12 cellular contexts compared by ENCODE assay signal in genomic region chr7:149489391-149490024, GRCh38. TPM values are rescaled to one million over a fixed set of nuclear protein-coding genes. Genes with fewer than 3 reads are reported as not detected.
DNase-seq lines count a peak whose midpoint lies in the region; ATAC-seq, FAIRE-seq and TF ChIP-seq lines count a peak whose summit lies in the region.
"Had no signal": no experiment of that assay in that cellular context is flagged by ENCODE, and none has a peak within 500 bp of the region (broad histone marks: within the 10 kb centered on the region; RNA-seq: fewer than 3 reads in every experiment).

No MANE protein-coding gene starts in this region.

- intact Hi-C loops in Calu3 (cut with micrococcal nuclease; ENCODE audit: unreplicated experiment) (no loop called here), K562 (cut with micrococcal nuclease) (no loop called here)

- H4K20me1 ChIP-seq in K562 (replicated peaks; ENCODE audit: control insufficient read depth, insufficient read depth, low read length) = no peaks in the 10 kb centered on the region

- H3K4me3 ChIP-seq in K562 (no peak overlapping the region), mesendoderm (ENCODE audit: low read length) (no peak overlapping the region)
- H3K4me3 ChIP-seq: coronary artery, ovary had no signal

- H3K4me1 Mint-ChIP-seq in Calu3 (ENCODE audit: low read depth, unreplicated experiment) = no peaks in the 10 kb centered on the region
- H3K4me1 Mint-ChIP-seq in natural killer cell treated with Interleukin-12 subunit alpha and Interleukin-12 subunit beta and Interleukin-15 and Interleukin-18, amount 100 ng/mL, for 72 hours (ENCODE audit: low read depth in 2 of 2) = peaks cover 11 to 12% of the 10 kb centered on the region in 2 donors

- H3K4me1 ChIP-seq in K562 (replicated peaks in 1 of 2; ENCODE audit: control insufficient read depth in 2 of 2, insufficient read depth in 2 of 2, low read length in 2 of 2) (peaks cover 2 to 5% of the 10 kb centered on the region in 2 experiments; a peak in 3 of 5 replicates), mesendoderm (ENCODE audit: control insufficient read depth, low read depth, low read length) (no peaks in the 10 kb centered on the region)

- H3K56ac ChIP-seq in mesendoderm (ENCODE audit: low read length) = no peak overlapping the region

- no peak overlapping the region for H4K5ac ChIP-seq in mesendoderm (ENCODE audit: low read length)

- POLR2A ChIA-PET in K562 (lab: Yijun Ruan, JAX) = interaction anchor here (1.0 kb wide), 1 partner anchor 263 kb away, joined by 3 read pairs; no protein-coding TSS in a partner anchor

- H3K4ac ChIP-seq in mesendoderm (ENCODE audit: low read depth, low read length) = no peak overlapping the region

- no peak overlapping the region for H2AK5ac ChIP-seq in mesendoderm (ENCODE audit: low read length)

- H3K36me3 ChIP-seq in K562 (ENCODE audit: control insufficient read depth, insufficient read depth, low read length) (peaks cover 88% of the 10 kb centered on the region), mesendoderm (ENCODE audit: control insufficient read depth, insufficient read depth, low read length) (peaks cover 11% of the 10 kb centered on the region)
- H3K36me3 ChIP-seq: ovary had no signal

- no peak for TF ChIP-seq CTCF in Calu3 (IDR thresholded peaks at IDR 0.05; ENCODE audit: unreplicated experiment)
- peak in 2 of 3 experiments; percentile 12 to 28; a peak in 3 of 6 replicates for TF ChIP-seq CTCF in K562 (IDR thresholded peaks at IDR 0.05 in 2 of 3, conservative IDR thresholded peaks at IDR 0.05 in 1 of 3; ENCODE audit: insufficient read depth in 2 of 3, low read depth in 1 of 3, low read length in 3 of 3)

- no peak for TF ChIP-seq EP300 in K562 (IDR thresholded peaks at IDR 0.05; ENCODE audit: low read length)

- in situ Hi-C loops in K562 (cut with MboI) = no loop called here

- H3K9me1 ChIP-seq in K562 (ENCODE audit: control insufficient read depth, insufficient read depth, low read length) = no peaks in the 10 kb centered on the region

- H3K9me3 Mint-ChIP-seq in Calu3 (ENCODE audit: low read depth, unreplicated experiment) = no peaks in the 10 kb centered on the region
- no peaks in the 10 kb centered on the region for H3K9me3 Mint-ChIP-seq in natural killer cell treated with Interleukin-12 subunit alpha and Interleukin-12 subunit beta and Interleukin-15 and Interleukin-18, amount 100 ng/mL, for 72 hours

- H3K79me1 ChIP-seq in mesendoderm (ENCODE audit: low read length) = peaks cover 2% of the 10 kb centered on the region

- peaks cover 38% of the 10 kb centered on the region for H3K36me3 Mint-ChIP-seq in Calu3 (ENCODE audit: insufficient read depth, unreplicated experiment)
- peaks cover 51% of the 10 kb centered on the region for H3K36me3 Mint-ChIP-seq in natural killer cell treated with Interleukin-12 subunit alpha and Interleukin-12 subunit beta and Interleukin-15 and Interleukin-18, amount 100 ng/mL, for 72 hours

- BruUV-seq in Calu3 (replicated peaks; lab: Mats Ljungman, UMichigan) (no TSS peak), K562 (replicated peaks; lab: Mats Ljungman, UMichigan) (no TSS peak)

- no peak overlapping the region for H3K18ac ChIP-seq in mesendoderm (ENCODE audit: low read length)

- no peaks in the 10 kb centered on the region for H3K9me3 ChIP-seq in K562 (replicated peaks; ENCODE audit: control insufficient read depth, insufficient read depth, low read depth, low read length)
- H3K9me3 ChIP-seq: ovary had no signal

- peaks cover 3% of the 10 kb centered on the region; the same call in 2 of the 3 replicates for H3K79me2 ChIP-seq in K562 (ENCODE audit: control insufficient read depth, insufficient read depth, low read length)
- no peaks in the 10 kb centered on the region for H3K79me2 ChIP-seq in mesendoderm (ENCODE audit: control insufficient read depth, insufficient read depth, low read length)

- H4K8ac ChIP-seq in mesendoderm (ENCODE audit: low read depth, low read length) = no peak overlapping the region

- 93% methylated on average over 15 of the region's 15 CpGs for WGBS in K562 (ENCODE audit: insufficient coverage, low coverage, missing lambda C conversion rate)
- WGBS in mesendoderm (ENCODE audit: extremely low coverage, insufficient coverage, low lambda C conversion rate) = no CpG with 5 or more reads among the region's 15 CpGs

- H2BK15ac ChIP-seq in mesendoderm (replicated peaks; ENCODE audit: low read depth) = no peak overlapping the region

- ATAC-seq in K562 = peak; percentile 61
- no peak for ATAC-seq in natural killer cell treated with Interleukin-12 subunit alpha and Interleukin-12 subunit beta and Interleukin-15 and Interleukin-18, amount 100 ng/mL, for 72 hours
- ATAC-seq in HG02763 (IDR thresholded peaks at IDR 0.05; ENCODE audit: unreplicated experiment) = no peak

- no peak overlapping the region for H3K23ac ChIP-seq in mesendoderm (ENCODE audit: low read length)

- TF ChIP-seq POLR2A in K562 (conservative IDR thresholded peaks at IDR 0.05) = no peak

- H3K9ac ChIP-seq in K562 (ENCODE audit: insufficient read depth in 1 of 2, low read depth in 2 of 2, low read length in 2 of 2) (peak overlapping the region in 1 of 2 experiments; percentile 57; a peak in 1 of 4 replicates), mesendoderm (ENCODE audit: low read length) (no peak overlapping the region)

- no peak for TF ChIP-seq RAD21 in K562 (CRISPR knock-in tag; conservative IDR thresholded peaks at IDR 0.05 in 1 of 2, IDR thresholded peaks at IDR 0.05 in 1 of 2)

- no peak overlapping the region for H2BK5ac ChIP-seq in mesendoderm (ENCODE audit: low read length)

- FAIRE-seq in K562 (lab: Jason Lieb, UNC) = no peak

- no peak overlapping the region for H2AFZ ChIP-seq in K562 (ENCODE audit: low read depth, low read length)

- CTCF ChIA-PET in Calu3 (lab: Charles Lee) (no interaction called here), K562 (lab: Yijun Ruan, JAX; ENCODE audit: low intra/inter-chr PET ratio) (no interaction called here)

- H3K4me2 ChIP-seq in K562 (ENCODE audit: insufficient read depth, low read length) = no peak overlapping the region
- no peak overlapping the region for H3K4me2 ChIP-seq in mesendoderm (ENCODE audit: low read length)

- no peak overlapping the region for H3K27ac ChIP-seq in K562 (ENCODE audit: extremely low read depth, low read depth, low read length)
- no peak overlapping the region for H3K27ac ChIP-seq in mesendoderm (ENCODE audit: low read depth, low read length)
- H3K27ac ChIP-seq: coronary artery, ovary had no signal

- peak; percentile 36 for DNase-seq in Calu3
- DNase-seq in HuH-7.5 (ENCODE audit: low spot score) = peak; percentile 40
- DNase-seq in K562 (ENCODE audit: extremely low read depth in 1 of 4, low spot score in 3 of 4) = no peak
- DNase-seq in mesendoderm = peak; percentile 48
- DNase-seq in natural killer cell treated with Interleukin-12 subunit alpha and Interleukin-12 subunit beta and Interleukin-15 and Interleukin-18, amount 100 ng/mL, for 72 hours (ENCODE audit: low spot score) = no peak
- DNase-seq in retina = no peak
- DNase-seq in activated naive CD4-positive, alpha-beta T cell (lab: John Stamatoyannopoulos, UW) = no peak
- DNase-seq: NCI-H1417, SHP77 treated with DMSO at 0.1 percent for 48 hours had no signal

- H3K27me3 ChIP-seq in K562 (ENCODE audit: control insufficient read depth in 2 of 2, insufficient read depth in 2 of 2, low read length in 2 of 2) (no peaks in the 10 kb centered on the region), mesendoderm (ENCODE audit: insufficient read depth, low read length, poor library complexity) (no peaks in the 10 kb centered on the region)
- H3K27me3 ChIP-seq: ovary had no signal

- no peaks in the 10 kb centered on the region for H3K27me3 Mint-ChIP-seq in Calu3 (ENCODE audit: unreplicated experiment)
- H3K27me3 Mint-ChIP-seq in natural killer cell treated with Interleukin-12 subunit alpha and Interleukin-12 subunit beta and Interleukin-15 and Interleukin-18, amount 100 ng/mL, for 72 hours = no peaks in the 10 kb centered on the region

- no peak overlapping the region for H3K4me3 Mint-ChIP-seq in Calu3 (ENCODE audit: low read depth, unreplicated experiment)
- no peak overlapping the region for H3K4me3 Mint-ChIP-seq in natural killer cell treated with Interleukin-12 subunit alpha and Interleukin-12 subunit beta and Interleukin-15 and Interleukin-18, amount 100 ng/mL, for 72 hours

- no peak overlapping the region for H2BK120ac ChIP-seq in mesendoderm (ENCODE audit: low read depth, low read length)

- no peak overlapping the region for H3K27ac Mint-ChIP-seq in Calu3 (ENCODE audit: unreplicated experiment)
- no peak overlapping the region for H3K27ac Mint-ChIP-seq in natural killer cell treated with Interleukin-12 subunit alpha and Interleukin-12 subunit beta and Interleukin-15 and Interleukin-18, amount 100 ng/mL, for 72 hours

RNA-seq across cellular contexts. Expression of gene ZNF746, which starts 8.1 kb away (rescaled TPM):
- total RNA-seq in Calu3 (2022) (17.5 and 18.5 TPM in 2 replicates), K562 (2014; rRNA removed) (25.2 and 28.7 TPM in 2 replicates), K562 (2014; rRNA removed; fragmentation: Illumina TruSeq; extraction: Trizol) (7.7 and 8.8 TPM in 2 replicates), K562 (2015; rRNA removed; fragmentation: Illumina TruSeq; extraction: Trizol) (13.4 and 14.1 TPM in 2 replicates), K562 (2021) (30.7 and 31.6 TPM in 2 replicates)
- total RNA-seq in K562 (2011; cell fraction: chromatin; rRNA removed; ENCODE audit: low replicate concordance) = 47.9 and 50.2 TPM in 2 replicates
- 32.7 and 35.9 TPM in 2 replicates for total RNA-seq in K562 (2011; cell fraction: nucleolus; rRNA removed)
- total RNA-seq in K562 (2011; cell fraction: nucleoplasm; rRNA removed) = 45.2 and 65.0 TPM in 2 replicates
- polyA plus RNA-seq in K562 (2011; rRNA removed) (7.3 and 12.6 TPM in 2 replicates), K562 (2014; fragmentation: Illumina TruSeq; extraction: Trizol) (13.3 and 17.9 TPM in 2 replicates), K562 (2014; fragmentation: Nextera tagmentation; extraction: Ambion mirVana) (1 to 10 TPM; 1.7 to 2.0 TPM), K562 (2014; rRNA removed) (15.3 and 18.9 TPM in 2 replicates)
- polyA plus RNA-seq in K562 (2011; cell fraction: cytosol; rRNA removed) = 9.1 and 13.7 TPM in 2 replicates
- 32.2 and 48.8 TPM in 2 replicates for polyA plus RNA-seq in K562 (2011; cell fraction: nucleus; rRNA removed)
- 16.6 and 19.9 TPM in 2 replicates for polyA plus RNA-seq in K562 (2012)
- 10.5 and 10.9 TPM in 2 replicates for polyA minus RNA-seq in K562 (2011; rRNA and poly(A)+ RNA removed)
- 12.9 and 19.2 TPM in 2 replicates for polyA minus RNA-seq in K562 (2011; cell fraction: cytosol; rRNA and poly(A)+ RNA removed)
- 22.9 and 28.7 TPM in 2 replicates for polyA minus RNA-seq in K562 (2011; cell fraction: nucleus; rRNA and poly(A)+ RNA removed)
- polyA plus RNA-seq in mesendoderm (2013, experiment 1 of 2) = 8.7 TPM
- polyA plus RNA-seq in mesendoderm (2013, experiment 2 of 2) = 8.9 TPM
- 10 to 100 TPM; 27.2 to 39.2 TPM for total RNA-seq in natural killer cell treated with Interleukin-12 subunit alpha and Interleukin-12 subunit beta and Interleukin-15 and Interleukin-18, amount 100 ng/mL, for 72 hours

RNA-seq across cellular contexts. Expression of gene ZNF777, which starts 28.6 kb away (rescaled TPM):
- total RNA-seq in Calu3 (2022) (12.3 and 14.9 TPM in 2 replicates), K562 (2014; rRNA removed) (17.8 and 19.8 TPM in 2 replicates), K562 (2014; rRNA removed; fragmentation: Illumina TruSeq; extraction: Trizol) (5.5 and 7.0 TPM in 2 replicates), K562 (2015; rRNA removed; fragmentation: Illumina TruSeq; extraction: Trizol) (9.0 and 10.6 TPM in 2 replicates), K562 (2021) (29.3 and 32.6 TPM in 2 replicates)
- 5.2 and 9.7 TPM in 2 replicates for total RNA-seq in K562 (2011; cell fraction: chromatin; rRNA removed; ENCODE audit: low replicate concordance)
- 7.9 and 8.3 TPM in 2 replicates for total RNA-seq in K562 (2011; cell fraction: nucleolus; rRNA removed)
- 4.2 and 6.0 TPM in 2 replicates for total RNA-seq in K562 (2011; cell fraction: nucleoplasm; rRNA removed)
- polyA plus RNA-seq in K562 (2011; rRNA removed) (5.5 and 7.8 TPM in 2 replicates), K562 (2014; fragmentation: Illumina TruSeq; extraction: Trizol) (17.5 and 18.8 TPM in 2 replicates), K562 (2014; fragmentation: Nextera tagmentation; extraction: Ambion mirVana) (under 1 TPM; 0.11 to 0.13 TPM), K562 (2014; rRNA removed) (15.0 and 17.5 TPM in 2 replicates)
- polyA plus RNA-seq in K562 (2011; cell fraction: cytosol; rRNA removed) = 10.5 and 18.7 TPM in 2 replicates
- 5.7 and 8.6 TPM in 2 replicates for polyA plus RNA-seq in K562 (2011; cell fraction: nucleus; rRNA removed)
- 15.3 and 16.5 TPM in 2 replicates for polyA plus RNA-seq in K562 (2012)
- 7.3 and 9.3 TPM in 2 replicates for polyA minus RNA-seq in K562 (2011; rRNA and poly(A)+ RNA removed)
- polyA minus RNA-seq in K562 (2011; cell fraction: cytosol; rRNA and poly(A)+ RNA removed) = 12.0 and 21.2 TPM in 2 replicates
- 5.3 and 6.0 TPM in 2 replicates for polyA minus RNA-seq in K562 (2011; cell fraction: nucleus; rRNA and poly(A)+ RNA removed)
- polyA plus RNA-seq in mesendoderm (2013, experiment 1 of 2) = 7.6 TPM
- polyA plus RNA-seq in mesendoderm (2013, experiment 2 of 2) = 7.8 TPM
- total RNA-seq in natural killer cell treated with Interleukin-12 subunit alpha and Interleukin-12 subunit beta and Interleukin-15 and Interleukin-18, amount 100 ng/mL, for 72 hours = 10 to 100 TPM; 12.8 to 15.6 TPM

Comparison
In these comparisons a context has a peak if more than half of its experiments do, and no peak if none do; other contexts are left out.
1. DNase-seq: peak in Calu3 (single experiment), HuH-7.5 (single experiment) and mesendoderm (single experiment); none in K562 (0 of 4), natural killer cell treated with Interleukin-12 subunit alpha and Interleukin-12 subunit beta and Interleukin-15 and Interleukin-18, amount 100 ng/mL, for 72 hours (single experiment), retina (single experiment) and activated naive CD4-positive, alpha-beta T cell (0 of 4).